Comparison of ENCODE assay signal across 8 cellular contexts in the genomic region with DNA sequence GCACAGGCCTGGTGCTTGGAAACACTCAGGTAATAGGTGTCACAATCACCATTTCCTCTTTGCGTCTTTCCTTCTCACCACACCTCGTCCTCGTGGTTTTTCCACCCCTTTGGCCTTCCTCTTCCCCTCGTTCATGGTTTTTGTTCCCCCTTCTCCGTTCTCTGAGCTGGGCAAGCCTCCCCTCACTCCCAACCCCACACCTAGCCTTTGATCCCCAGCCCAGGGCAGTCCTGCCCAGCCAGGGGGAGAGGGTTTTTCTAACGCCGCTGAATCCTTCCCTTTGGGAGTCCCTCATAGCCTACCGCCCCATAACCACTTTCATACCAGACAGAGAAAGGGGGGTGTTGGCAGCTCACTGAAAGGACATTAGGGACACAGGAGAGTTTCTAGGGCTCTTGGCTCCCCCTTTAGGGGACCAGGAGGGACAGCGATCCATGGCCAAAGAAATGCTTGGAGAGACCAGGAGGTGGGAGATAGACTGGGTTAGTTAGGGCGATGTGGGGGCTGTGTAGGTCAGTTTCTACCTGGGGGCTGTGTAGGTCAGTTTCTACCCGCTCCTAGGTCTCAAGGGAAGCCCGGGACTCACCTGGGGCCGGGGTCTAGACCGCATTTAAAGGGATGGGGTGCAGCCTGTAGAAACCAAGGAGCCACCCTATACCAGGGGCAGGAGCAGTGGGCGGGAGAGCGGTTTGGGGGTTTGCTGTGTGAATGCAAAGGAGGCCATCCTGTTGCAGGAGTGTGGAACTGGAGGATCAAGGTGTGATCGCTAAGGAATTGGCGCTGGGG. TPM values are rescaled to one million over a fixed set of nuclear protein-coding genes. Genes with fewer than 3 reads are reported as not detected.
DNase-seq lines count a peak whose midpoint lies in the region; ATAC-seq and TF ChIP-seq lines count a peak whose summit lies in the region.

No MANE protein-coding gene starts in this region.

- ATAC-seq in HG02973 (IDR thresholded peaks at IDR 0.05; ENCODE audit: unreplicated experiment), result no peak
- no peak for ATAC-seq in HG03135 (IDR thresholded peaks at IDR 0.05; ENCODE audit: unreplicated experiment)

- intact Hi-C loops in colonic mucosa (cut with DNase I), result no loop called here

- H3K27me3 ChIP-seq in colonic mucosa (no peaks in the 10 kb centered on the region), muscle layer of colon (ENCODE audit: control insufficient read depth in 1 of 2, insufficient read depth in 2 of 2, low read length in 2 of 2) (no peaks in the 10 kb centered on the region)

- H3K4me1 ChIP-seq in colonic mucosa (no peaks in the 10 kb centered on the region), muscle layer of colon (ENCODE audit: insufficient read depth, low read length) (peaks cover 21% of the 10 kb centered on the region)

- H3K9ac ChIP-seq in colonic mucosa (ENCODE audit: low read depth in 2 of 2, low read length in 2 of 2) (peak overlapping the region; percentile 66 to 80), muscle layer of colon (ENCODE audit: low read length) (peak overlapping the region; percentile 62)

- H3K9me3 ChIP-seq in colonic mucosa, result no peaks in the 10 kb centered on the region
- no peaks in the 10 kb centered on the region for H3K9me3 ChIP-seq in muscle layer of colon (ENCODE audit: low read length)

- TF ChIP-seq CTCF in colonic mucosa (IDR thresholded peaks at IDR 0.05), result no peak

- peak overlapping the region; percentile 53 for H3K27ac ChIP-seq in colonic mucosa
- H3K27ac ChIP-seq in muscle layer of colon (ENCODE audit: low read depth, low read length), result peak overlapping the region; percentile 84

- DNase-seq in DMS153 (lab: John Stamatoyannopoulos, UW), result peak; percentile 24
- no peak for DNase-seq in DMS153 treated with DMSO at 0.1 percent for 48 hours (lab: John Stamatoyannopoulos, UW; ENCODE audit: unreplicated experiment)
- peak; percentile 29 for DNase-seq in MV-4-11 (lab: John Stamatoyannopoulos, UW)
- DNase-seq in colonic mucosa, result peak; percentile 45
- DNase-seq in activated effector memory CD4-positive, alpha-beta T cell treated with Interleukin-2 at 50 U/mL for 16 hours, result no peak

- H3K36me3 ChIP-seq in colonic mucosa (no peaks in the 10 kb centered on the region), muscle layer of colon (ENCODE audit: insufficient read depth, low read length) (peaks cover 20% of the 10 kb centered on the region)

- H3K4me3 ChIP-seq in colonic mucosa, result peak overlapping the region; percentile 58
- H3K4me3 ChIP-seq in muscle layer of colon (ENCODE audit: low read depth in 1 of 2, low read length in 2 of 2), result peak overlapping the region; percentile 58 to 73

RNA-seq across cellular contexts. Expression of a gene that starts 1.4 kb away (rescaled TPM):
- total RNA-seq in colonic mucosa, result 10 to 100 TPM; 43.1 to 75.9 TPM

RNA-seq across cellular contexts. Expression of a gene that starts 26.6 kb away (rescaled TPM):
- total RNA-seq in colonic mucosa, result 10 to 100 TPM; 24.1 to 35.9 TPM

RNA-seq across cellular contexts. Expression of a gene that starts 41.2 kb away (rescaled TPM):
- total RNA-seq in colonic mucosa, result 10 to 100 TPM; 34.8 to 40.2 TPM

RNA-seq across cellular contexts. Expression of a gene that starts 49.0 kb away (rescaled TPM):
- 100 to 1,000 TPM; 114 to 204 TPM for total RNA-seq in colonic mucosa

Comparison
In these comparisons a context has a peak if more than half of its experiments do, and no peak if none do; other contexts are left out.
1. DNase-seq: peak in DMS153 (single experiment), MV-4-11 (single experiment) and colonic mucosa (single experiment); none in DMS153 treated with DMSO at 0.1 percent for 48 hours (single experiment) and activated effector memory CD4-positive, alpha-beta T cell treated with Interleukin-2 at 50 U/mL for 16 hours (single experiment).